8 cellular contexts compared by ENCODE assay signal in genomic region chr16:10616744-10617640, GRCh38. TPM values are rescaled to one million over a fixed set of nuclear protein-coding genes. Genes with fewer than 3 reads are reported as not detected.
DNase-seq lines count a peak whose midpoint lies in the region; ATAC-seq and TF ChIP-seq lines count a peak whose summit lies in the region.

No MANE protein-coding gene starts in this region.

- peak overlapping the region; percentile 51 to 73 for H3K27ac ChIP-seq in right atrium auricular region
- peak overlapping the region in 6 of 8 donors; percentile 30 to 65 (median 48) for H3K27ac ChIP-seq in spleen
- no peak overlapping the region for H3K27ac ChIP-seq in CD4-positive, alpha-beta memory T cell (ENCODE audit: low read depth, low read length)

- WGBS in spleen, 5 donors: 44 to 70% (median 64%) methylated on average over 11 to 15 of the region's 15 CpGs

- TF ChIP-seq CTCF in right atrium auricular region (IDR thresholded peaks at IDR 0.05): no peak
- TF ChIP-seq CTCF in spleen (IDR thresholded peaks at IDR 0.05 in 8 of 11, conservative IDR thresholded peaks at IDR 0.05 in 3 of 11): peak in 2 of 11 experiments; percentile 16 to 27

- TF ChIP-seq POLR2A in spleen (IDR thresholded peaks at IDR 0.05): no peak

- CTCF ChIA-PET in CD4-positive, alpha-beta memory T cell (lab: Charles Lee; ENCODE audit: partially characterized antibody): no interaction called here

- intact Hi-C loops in spleen (cut with DNase I; ENCODE audit: low total_unique reads): no loop called here
- intact Hi-C loops in CD4-positive, alpha-beta memory T cell (cut with micrococcal nuclease): no loop called here

- DNase-seq in HCEC 1CT: peak; percentile 35
- peak; percentile 30 for DNase-seq in SK-N-DZ (ENCODE audit: low spot score)
- DNase-seq in right atrium auricular region (ENCODE audit: low spot score): peak; percentile 71
- no peak for DNase-seq in spleen
- DNase-seq in CD4-positive, alpha-beta memory T cell: no peak

- no peak overlapping the region for H3K27ac Mint-ChIP-seq in CD4-positive, alpha-beta memory T cell

- H3K4me1 Mint-ChIP-seq in CD4-positive, alpha-beta memory T cell: no peaks in the 10 kb centered on the region

- H3K9me3 ChIP-seq in right atrium auricular region: no peaks in the 10 kb centered on the region
- H3K9me3 ChIP-seq in spleen: no peaks in the 10 kb centered on the region
- H3K9me3 ChIP-seq in CD4-positive, alpha-beta memory T cell (ENCODE audit: control insufficient read depth in 1 of 2, low read length in 2 of 2): no peaks in the 10 kb centered on the region

- peaks cover 8 to 25% of the 10 kb centered on the region in 2 donors for H3K27me3 Mint-ChIP-seq in CD4-positive, alpha-beta memory T cell

- H3K4me3 Mint-ChIP-seq in CD4-positive, alpha-beta memory T cell: no peak overlapping the region

- peaks cover 0 to 4% (median 0%) of the 10 kb centered on the region in 8 donors for H3K9me3 Mint-ChIP-seq in CD4-positive, alpha-beta memory T cell

- H3K36me3 ChIP-seq in right atrium auricular region (no peaks in the 10 kb centered on the region), spleen (no peaks in the 10 kb centered on the region)
- H3K36me3 ChIP-seq in CD4-positive, alpha-beta memory T cell (ENCODE audit: insufficient read depth, low read length): no peaks in the 10 kb centered on the region

- POLR2A ChIA-PET in CD4-positive, alpha-beta memory T cell (lab: Charles Lee; ENCODE audit: partially characterized antibody): no interaction called here

- ATAC-seq in HG03521 (IDR thresholded peaks at IDR 0.05; ENCODE audit: unreplicated experiment) (no peak), GM19324 (IDR thresholded peaks at IDR 0.05; ENCODE audit: low FRiP score, unreplicated experiment) (no peak), GM18502 (IDR thresholded peaks at IDR 0.05; ENCODE audit: poor library complexity, unreplicated experiment) (no peak)

- H3K36me3 Mint-ChIP-seq in CD4-positive, alpha-beta memory T cell: no peaks in the 10 kb centered on the region

- H3K4me1 ChIP-seq in right atrium auricular region (peaks cover 0 to 39% of the 10 kb centered on the region in 2 donors), spleen (peaks cover 0 to 47% (median 23%) of the 10 kb centered on the region in 6 donors)
- H3K4me1 ChIP-seq in CD4-positive, alpha-beta memory T cell (ENCODE audit: insufficient read depth, low read length): no peaks in the 10 kb centered on the region

- H3K27me3 ChIP-seq in right atrium auricular region (no peaks in the 10 kb centered on the region), spleen (replicated peaks in 1 of 7) (peaks cover 0 to 30% (median 0%) of the 10 kb centered on the region in 7 donors)
- no peaks in the 10 kb centered on the region for H3K27me3 ChIP-seq in CD4-positive, alpha-beta memory T cell (ENCODE audit: insufficient read depth, low read length)

- H3K4me3 ChIP-seq in right atrium auricular region (no peak overlapping the region), spleen (no peak overlapping the region)
- no peak overlapping the region for H3K4me3 ChIP-seq in CD4-positive, alpha-beta memory T cell (ENCODE audit: low read length in 2 of 2)

RNA-seq across cellular contexts. Expression of gene EMP2, which starts 36.6 kb away (rescaled TPM):
- 7.7 and 8.4 TPM in 2 replicates for polyA plus RNA-seq in SK-N-DZ (2014; cell fraction: cytosol; rRNA removed)
- 2.8 and 3.6 TPM in 2 replicates for polyA plus RNA-seq in SK-N-DZ (2014; cell fraction: nucleus; rRNA removed)
- total RNA-seq in right atrium auricular region: 10 to 100 TPM; 40.3 to 66.8 TPM
- total RNA-seq in spleen: 10 to 100 TPM; 17.6 to 37.2 (median 20.1) TPM
- polyA plus RNA-seq in spleen: 1 to 10 TPM; 2.8 to 6.9 (median 6.3) TPM
- not detected for total RNA-seq in CD4-positive, alpha-beta memory T cell
- not detected for polyA plus RNA-seq in CD4-positive, alpha-beta memory T cell

Comparison
In these comparisons a context has a peak if more than half of its experiments do, and no peak if none do; other contexts are left out.
1. DNase-seq: peak in HCEC 1CT (single experiment), SK-N-DZ (single experiment) and right atrium auricular region (single experiment); none in spleen (single experiment) and CD4-positive, alpha-beta memory T cell (0 of 5).
2. RNA of gene EMP2, which starts 36.6 kb away (total RNA-seq): 40.3 to 66.8 TPM in right atrium auricular region and 17.6 to 37.2 TPM in spleen; not detected in CD4-positive, alpha-beta memory T cell; every median in the first group is over 10 times any median in the second.